ENCODE assay signal across 8 cellular contexts in the genomic region with DNA sequence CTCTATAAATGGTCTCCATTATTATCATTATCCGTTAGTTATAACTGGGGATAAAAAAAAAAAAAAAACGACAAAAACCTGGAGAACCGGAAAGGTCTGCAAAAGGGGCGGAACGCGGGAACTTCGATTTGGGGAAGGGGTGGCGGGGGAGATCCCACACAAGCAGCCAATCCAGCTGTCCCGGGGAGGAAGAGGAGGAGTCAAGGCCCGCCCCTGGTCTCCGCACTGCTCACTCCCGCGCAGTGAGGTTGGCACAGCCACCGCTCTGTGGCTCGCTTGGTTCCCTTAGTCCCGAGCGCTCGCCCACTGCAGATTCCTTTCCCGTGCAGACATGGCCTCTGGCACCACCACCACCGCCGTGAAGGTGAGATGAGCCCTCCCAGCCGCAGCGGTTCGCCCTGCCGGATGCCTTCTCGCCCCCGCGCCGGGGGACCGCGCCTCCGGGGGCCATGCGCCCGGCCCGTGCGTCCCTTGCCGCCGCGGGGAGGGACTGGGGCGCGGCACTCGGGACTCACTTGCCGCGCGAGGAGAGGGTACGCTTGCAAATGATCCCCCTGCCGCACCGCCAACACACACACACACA. TPM values are rescaled to one million over a fixed set of nuclear protein-coding genes. Genes with fewer than 3 reads are reported as not detected.
DNase-seq lines count a peak whose midpoint lies in the region; ATAC-seq, FAIRE-seq and TF ChIP-seq lines count a peak whose summit lies in the region.

A gene (plus strand): TSS at position 219 of the 583 bp plus-strand sequence. CDS start 113 bp downstream, at position 332.

- peak; percentile 88 for TF ChIP-seq POLR2A in endothelial cell of umbilical vein (IDR thresholded peaks at IDR 0.05; ENCODE audit: low read depth, low read length)

- peak within 1 kb of the TSS; percentile 71 to 87 (median 81) for H3K4me3 ChIP-seq in BLaER1 treated with 17β-estradiol and CSF1 and Interleukin-3, amounts not matched to agents 10 nM and 100 nM
- peak within 1 kb of the TSS; percentile 50 to 86 (median 75) for H3K4me3 ChIP-seq in endothelial cell of umbilical vein (replicated peaks in 1 of 3; ENCODE audit: insufficient read depth in 1 of 3, low read depth in 1 of 3, low read length in 3 of 3)

- intact Hi-C loops in endothelial cell of umbilical vein (cut with micrococcal nuclease), result loop anchor here (5.0 kb wide), 1 partner anchor 470 kb away; no protein-coding TSS in a partner anchor

- peak within 1 kb of the TSS; percentile 84 to 97 (median 90) for H3K4me2 ChIP-seq in BLaER1 treated with 17β-estradiol and CSF1 and Interleukin-3, amounts not matched to agents 10 nM and 100 nM
- H3K4me2 ChIP-seq in endothelial cell of umbilical vein (ENCODE audit: insufficient read depth, low read length), result peak within 1 kb of the TSS; percentile 98

- peaks cover 41 to 48% (median 46%) of the 10 kb centered on the region in 10 experiments for H3K4me1 ChIP-seq in BLaER1 treated with 17β-estradiol and CSF1 and Interleukin-3, amounts not matched to agents 10 nM and 100 nM
- peaks cover 22% of the 10 kb centered on the region for H3K4me1 ChIP-seq in endothelial cell of umbilical vein (ENCODE audit: control insufficient read depth, extremely low read depth, insufficient read depth, low read length)

- H3K9ac ChIP-seq in BLaER1 treated with 17β-estradiol and CSF1 and Interleukin-3, amounts not matched to agents 10 nM and 100 nM, result peak within 1 kb of the TSS; percentile 86 to 94 (median 90)
- H3K9ac ChIP-seq in endothelial cell of umbilical vein (replicated peaks; ENCODE audit: extremely low read depth, insufficient read depth, low read length), result peak within 1 kb of the TSS; percentile 83

- H3K27ac ChIP-seq in BLaER1 treated with 17β-estradiol and CSF1 and Interleukin-3, amounts not matched to agents 10 nM and 100 nM, result peak within 1 kb of the TSS; percentile 86 to 93 (median 91)
- peak within 1 kb of the TSS; percentile 75 for H3K27ac ChIP-seq in endothelial cell of umbilical vein (ENCODE audit: insufficient read depth, low read depth, low read length)

- CTCF ChIA-PET in endothelial cell of umbilical vein (lab: Charles Lee), result interaction anchor here (0.6 to 3.3 kb wide), 8 partner anchors 10 to 476 kb away, joined by 3 to 14 read pairs (median 4); a partner anchor contains a TSS

- H3K27me3 ChIP-seq in BLaER1 treated with 17β-estradiol and CSF1 and Interleukin-3, amounts not matched to agents 10 nM and 100 nM, result no peaks in the 10 kb centered on the region
- H3K27me3 ChIP-seq in endothelial cell of umbilical vein (ENCODE audit: control insufficient read depth in 2 of 2, insufficient read depth in 2 of 2, low read length in 2 of 2), result peaks cover 4 to 9% of the 10 kb centered on the region in 2 experiments

- BruUV-seq in endothelial cell of umbilical vein (replicated peaks; lab: Mats Ljungman, UMichigan), result no TSS peak

- dilution Hi-C loops in endothelial cell of umbilical vein (cut with MboI; ENCODE audit: extremely low pct_ligation_motif_present, low sequenced_read_pairs), result no loop called here

- POLR2A ChIA-PET in endothelial cell of umbilical vein (lab: Charles Lee), result interaction anchor here (1.5 kb wide), 1 partner anchor 206 kb away, joined by 3 read pairs; a partner anchor contains a TSS

- H3K9me1 ChIP-seq in endothelial cell of umbilical vein (replicated peaks; ENCODE audit: control insufficient read depth, extremely low read depth, insufficient read depth, low read length), result no peaks in the 10 kb centered on the region

- ATAC-seq in GM19351 (IDR thresholded peaks at IDR 0.05; ENCODE audit: unreplicated experiment) (peak; percentile 81), HG03521 (IDR thresholded peaks at IDR 0.05; ENCODE audit: unreplicated experiment) (peak; percentile 86)

- H3K9me3 ChIP-seq in BLaER1 treated with 17β-estradiol and CSF1 and Interleukin-3, amounts not matched to agents 10 nM and 100 nM (replicated peaks in 1 of 11), result no peaks in the 10 kb centered on the region
- no peaks in the 10 kb centered on the region for H3K9me3 ChIP-seq in endothelial cell of umbilical vein (replicated peaks; ENCODE audit: control insufficient read depth, insufficient read depth, low read length)

- peaks cover 47% of the 10 kb centered on the region for H3K79me2 ChIP-seq in endothelial cell of umbilical vein (ENCODE audit: control insufficient read depth, insufficient read depth, low read length)

- H2AFZ ChIP-seq in endothelial cell of umbilical vein (ENCODE audit: low read depth, low read length), result peak within 1 kb of the TSS; percentile 98

- TF ChIP-seq CTCF in endothelial cell of umbilical vein (IDR thresholded peaks at IDR 0.05; ENCODE audit: extremely low read depth in 1 of 2, insufficient read depth in 1 of 2, low read depth in 1 of 2, low read length in 2 of 2), result no peak

- peak; percentile 93 for FAIRE-seq in endothelial cell of umbilical vein (lab: Jason Lieb, UNC)

- H3K36me3 ChIP-seq in BLaER1 treated with 17β-estradiol and CSF1 and Interleukin-3, amounts not matched to agents 10 nM and 100 nM, result peaks cover 0 to 37% (median 28%) of the 10 kb centered on the region in 11 experiments; a peak in 16 of 22 replicates
- no peaks in the 10 kb centered on the region for H3K36me3 ChIP-seq in endothelial cell of umbilical vein (ENCODE audit: control insufficient read depth in 2 of 2, extremely low read depth in 1 of 2, insufficient read depth in 2 of 2, low read length in 2 of 2)

- DNase-seq in NCI-H774 (lab: John Stamatoyannopoulos, UW) (peak; percentile 96), endothelial cell of umbilical vein (ENCODE audit: low read depth, low spot score) (peak; percentile 94), midbrain (lab: John Stamatoyannopoulos, UW) (peak; percentile 91)
- peak; percentile 47 for DNase-seq in activated CD8-positive, alpha-beta memory T cell treated with anti-CD3 and anti-CD28 coated beads, Interleukin-2, amount 50 U/mL, for 24 hours (ENCODE audit: extremely low read depth)
- DNase-seq in stimulated activated CD8-positive, alpha-beta memory T cell treated with anti-CD3 and anti-CD28 coated beads, Interleukin-15, amount 100 ng/mL, for 4 hours (ENCODE audit: low read depth in 2 of 2), result peak; percentile 51 to 52

- peaks cover 0 to 33% (median 31%) of the 10 kb centered on the region in 11 experiments; a peak in 18 of 22 replicates for H4K20me1 ChIP-seq in BLaER1 treated with 17β-estradiol and CSF1 and Interleukin-3, amounts not matched to agents 10 nM and 100 nM
- no peaks in the 10 kb centered on the region for H4K20me1 ChIP-seq in endothelial cell of umbilical vein (replicated peaks; ENCODE audit: control insufficient read depth, extremely low read depth, insufficient read depth, low read length)

TF ChIP-seq in endothelial cell of umbilical vein, 7 proteins besides CTCF, POLR2A, EP300 and RAD21:
- TF ChIP-seq POLR2AphosphoS5 (IDR thresholded peaks at IDR 0.05; ENCODE audit: insufficient read depth, low read depth, low read length) (peak; percentile 87), FOS (IDR thresholded peaks at IDR 0.05; ENCODE audit: borderline replicate concordance, insufficient read depth, low read length) (no peak), MYC (IDR thresholded peaks at IDR 0.05; ENCODE audit: low read depth, low read length) (peak; percentile 15), EZH2 (IDR thresholded peaks at IDR 0.05; ENCODE audit: borderline replicate concordance, low read depth, low read length, severe bottlenecking) (no peak), GATA2 (IDR thresholded peaks at IDR 0.05; ENCODE audit: insufficient read depth, insufficient read length, low read depth, low read length) (no peak), JUN (IDR thresholded peaks at IDR 0.05; ENCODE audit: borderline replicate concordance, insufficient read depth, insufficient read length, low read depth) (no peak)
- TF ChIP-seq, protein P1, sequence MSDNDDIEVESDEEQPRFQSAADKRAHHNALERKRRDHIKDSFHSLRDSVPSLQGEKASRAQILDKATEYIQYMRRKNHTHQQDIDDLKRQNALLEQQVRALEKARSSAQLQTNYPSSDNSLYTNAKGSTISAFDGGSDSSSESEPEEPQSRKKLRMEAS (IDR thresholded peaks at IDR 0.05; ENCODE audit: insufficient read depth, insufficient read length), result no peak

RNA-seq across cellular contexts. Expression of the gene that starts here (rescaled TPM):
- 51.2 and 55.1 TPM in 2 replicates for total RNA-seq in endothelial cell of umbilical vein
- polyA plus RNA-seq in endothelial cell of umbilical vein, result 5.7 and 11.3 TPM in 2 replicates
- 10.5 and 11.8 TPM in 2 replicates for polyA plus RNA-seq in endothelial cell of umbilical vein (2011; cell fraction: cytosol; rRNA removed)
- polyA plus RNA-seq in endothelial cell of umbilical vein (2011; cell fraction: nucleus; rRNA removed), result 20.9 and 28.0 TPM in 2 replicates
- polyA plus RNA-seq in endothelial cell of umbilical vein (2012), result 27.6 and 39.9 TPM in 2 replicates
- polyA minus RNA-seq in endothelial cell of umbilical vein, result 31.6 and 36.1 TPM in 2 replicates
- polyA minus RNA-seq in endothelial cell of umbilical vein (2011; cell fraction: cytosol; rRNA and poly(A)+ RNA removed), result 38.3 TPM
- polyA minus RNA-seq in endothelial cell of umbilical vein (2011; cell fraction: nucleus; rRNA and poly(A)+ RNA removed), result 42.1 and 53.3 TPM in 2 replicates

Comparison
In these comparisons a context has a peak if more than half of its experiments do, and no peak if none do; other contexts are left out.
1. Peak in every context shown above with its lines: DNase-seq, ATAC-seq, H3K4me3 ChIP-seq and H3K27ac ChIP-seq.